Comparison of ENCODE assay signal across 1 cellular context in genomic region chr1:154944422-154945159, GRCh38.
TF ChIP-seq lines count a peak whose summit lies in the region.

No MANE protein-coding gene starts in this region.

TF ChIP-seq in liver, 16 proteins besides CTCF, POLR2A, EP300 and RAD21 (continued from another document):
- TF ChIP-seq ATF3 (IDR thresholded peaks at IDR 0.05): no peak
- TF ChIP-seq, protein P1, sequence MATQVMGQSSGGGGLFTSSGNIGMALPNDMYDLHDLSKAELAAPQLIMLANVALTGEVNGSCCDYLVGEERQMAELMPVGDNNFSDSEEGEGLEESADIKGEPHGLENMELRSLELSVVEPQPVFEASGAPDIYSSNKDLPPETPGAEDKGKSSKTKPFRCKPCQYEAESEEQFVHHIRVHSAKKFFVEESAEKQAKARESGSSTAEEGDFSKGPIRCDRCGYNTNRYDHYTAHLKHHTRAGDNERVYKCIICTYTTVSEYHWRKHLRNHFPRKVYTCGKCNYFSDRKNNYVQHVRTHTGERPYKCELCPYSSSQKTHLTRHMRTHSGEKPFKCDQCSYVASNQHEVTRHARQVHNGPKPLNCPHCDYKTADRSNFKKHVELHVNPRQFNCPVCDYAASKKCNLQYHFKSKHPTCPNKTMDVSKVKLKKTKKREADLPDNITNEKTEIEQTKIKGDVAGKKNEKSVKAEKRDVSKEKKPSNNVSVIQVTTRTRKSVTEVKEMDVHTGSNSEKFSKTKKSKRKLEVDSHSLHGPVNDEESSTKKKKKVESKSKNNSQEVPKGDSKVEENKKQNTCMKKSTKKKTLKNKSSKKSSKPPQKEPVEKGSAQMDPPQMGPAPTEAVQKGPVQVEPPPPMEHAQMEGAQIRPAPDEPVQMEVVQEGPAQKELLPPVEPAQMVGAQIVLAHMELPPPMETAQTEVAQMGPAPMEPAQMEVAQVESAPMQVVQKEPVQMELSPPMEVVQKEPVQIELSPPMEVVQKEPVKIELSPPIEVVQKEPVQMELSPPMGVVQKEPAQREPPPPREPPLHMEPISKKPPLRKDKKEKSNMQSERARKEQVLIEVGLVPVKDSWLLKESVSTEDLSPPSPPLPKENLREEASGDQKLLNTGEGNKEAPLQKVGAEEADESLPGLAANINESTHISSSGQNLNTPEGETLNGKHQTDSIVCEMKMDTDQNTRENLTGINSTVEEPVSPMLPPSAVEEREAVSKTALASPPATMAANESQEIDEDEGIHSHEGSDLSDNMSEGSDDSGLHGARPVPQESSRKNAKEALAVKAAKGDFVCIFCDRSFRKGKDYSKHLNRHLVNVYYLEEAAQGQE (IDR thresholded peaks at IDR 0.05): peak; percentile 47
- TF ChIP-seq TAF1 (conservative IDR thresholded peaks at IDR 0.05): no peak
- no peak for TF ChIP-seq EGR1 (IDR thresholded peaks at IDR 0.05; ENCODE audit: low read depth in 2 of 2)
- peak; percentile 75 to 80 for TF ChIP-seq RXRA (IDR thresholded peaks at IDR 0.05)
- no peak for TF ChIP-seq FOXA2 (IDR thresholded peaks at IDR 0.05)
- TF ChIP-seq, protein P2, sequence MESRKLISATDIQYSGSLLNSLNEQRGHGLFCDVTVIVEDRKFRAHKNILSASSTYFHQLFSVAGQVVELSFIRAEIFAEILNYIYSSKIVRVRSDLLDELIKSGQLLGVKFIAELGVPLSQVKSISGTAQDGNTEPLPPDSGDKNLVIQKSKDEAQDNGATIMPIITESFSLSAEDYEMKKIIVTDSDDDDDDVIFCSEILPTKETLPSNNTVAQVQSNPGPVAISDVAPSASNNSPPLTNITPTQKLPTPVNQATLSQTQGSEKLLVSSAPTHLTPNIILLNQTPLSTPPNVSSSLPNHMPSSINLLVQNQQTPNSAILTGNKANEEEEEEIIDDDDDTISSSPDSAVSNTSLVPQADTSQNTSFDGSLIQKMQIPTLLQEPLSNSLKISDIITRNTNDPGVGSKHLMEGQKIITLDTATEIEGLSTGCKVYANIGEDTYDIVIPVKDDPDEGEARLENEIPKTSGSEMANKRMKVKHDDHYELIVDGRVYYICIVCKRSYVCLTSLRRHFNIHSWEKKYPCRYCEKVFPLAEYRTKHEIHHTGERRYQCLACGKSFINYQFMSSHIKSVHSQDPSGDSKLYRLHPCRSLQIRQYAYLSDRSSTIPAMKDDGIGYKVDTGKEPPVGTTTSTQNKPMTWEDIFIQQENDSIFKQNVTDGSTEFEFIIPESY (IDR thresholded peaks at IDR 0.05): no peak
- peak; percentile 53 for TF ChIP-seq HNF4G (IDR thresholded peaks at IDR 0.05)
- TF ChIP-seq YY1 (IDR thresholded peaks at IDR 0.05): no peak
